9 cellular contexts compared by ENCODE assay signal in the genomic region with DNA sequence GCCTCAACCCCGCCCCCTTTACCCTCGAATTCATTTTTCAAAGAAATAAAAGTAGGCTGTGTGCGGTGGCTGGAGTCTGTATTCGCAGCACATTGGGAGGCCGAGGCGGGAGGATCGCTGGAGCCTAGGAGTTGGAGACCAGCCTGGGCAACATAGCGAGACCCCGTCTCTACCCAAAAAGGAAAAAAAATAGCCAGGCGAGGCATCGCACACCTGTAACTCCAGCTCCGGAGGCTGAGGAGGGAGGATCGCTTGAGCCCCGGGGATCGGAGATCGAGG. TPM values are rescaled to one million over a fixed set of nuclear protein-coding genes. Genes with fewer than 3 reads are reported as not detected.
DNase-seq lines count a peak whose midpoint lies in the region; ATAC-seq and TF ChIP-seq lines count a peak whose summit lies in the region.
"Had no signal": no experiment of that assay in that cellular context is flagged by ENCODE, and none has a peak within 500 bp of the region (broad histone marks: within the 10 kb centered on the region; RNA-seq: fewer than 3 reads in every experiment).

No MANE protein-coding gene starts in this region.

- H3K9ac ChIP-seq in skeletal muscle satellite cell (ENCODE audit: low read depth, low read length), result peak overlapping the region; percentile 57

- DNase-seq in GM23338 (ENCODE audit: low spot score), result no peak
- peak; percentile 33 for DNase-seq in WTC11 (ENCODE audit: low spot score)
- DNase-seq in left ventricle myocardium superior, result peak; percentile 42
- DNase-seq in NCI-H128 (lab: John Stamatoyannopoulos, UW; ENCODE audit: unreplicated experiment), result no peak
- no peak for DNase-seq in NCI-H526 (lab: John Stamatoyannopoulos, UW)
- DNase-seq in HK-2 (ENCODE audit: unreplicated experiment), result no peak
- no peak for DNase-seq in GOT3 (lab: John Stamatoyannopoulos, UW)

- H3K27me3 Mint-ChIP-seq in GM23338 (ENCODE audit: insufficient read depth, low read depth, poor library complexity) (peaks cover 7% of the 10 kb centered on the region), WTC11 (ENCODE audit: low read depth) (no peaks in the 10 kb centered on the region; the same call in 1 of the 2 replicates)

- H3K36me3 ChIP-seq in GM23338 (ENCODE audit: insufficient read depth) (peaks cover 24% of the 10 kb centered on the region), skeletal muscle satellite cell (ENCODE audit: insufficient read depth, low read length) (no peaks in the 10 kb centered on the region)

- ATAC-seq in GM23338 (no peak), WTC11 (no peak; the same call in 1 of the 2 replicates), left ventricle myocardium superior (no peak)

- TF ChIP-seq CTCF in GM23338 (conservative IDR thresholded peaks at IDR 0.05; ENCODE audit: low read depth in 2 of 2) (no peak), WTC11 (IDR thresholded peaks at IDR 0.05) (no peak)

- no peaks in the 10 kb centered on the region; the same call in 1 of the 2 replicates for H4K20me1 ChIP-seq in GM23338 (replicated peaks; ENCODE audit: insufficient read depth)

- H3K27ac Mint-ChIP-seq in GM23338 (peak overlapping the region; percentile 72; the same call in 1 of the 2 replicates), WTC11 (peak overlapping the region; percentile 84)

- peaks cover 26% of the 10 kb centered on the region for H3K79me2 ChIP-seq in GM23338 (replicated peaks; ENCODE audit: insufficient read depth)

- POLR2A ChIA-PET in WTC11 (lab: Charles Lee), result interaction anchor here (0.9 to 1.5 kb wide), 3 partner anchors 13 to 115 kb away, joined by 4 to 7 read pairs (median 6); no protein-coding TSS in a partner anchor

- H2AFZ ChIP-seq in GM23338, result no peak overlapping the region

- intact Hi-C loops in left ventricle myocardium superior (cut with micrococcal nuclease), result loop anchor here (5.0 kb wide), 1 partner anchor 116 kb away; no protein-coding TSS in a partner anchor

- H3K4me1 Mint-ChIP-seq in GM23338 (peaks cover 40% of the 10 kb centered on the region), WTC11 (peaks cover 47% of the 10 kb centered on the region)

- H3K36me3 Mint-ChIP-seq in GM23338 (ENCODE audit: low read depth), result peaks cover 35% of the 10 kb centered on the region
- peaks cover 27% of the 10 kb centered on the region for H3K36me3 Mint-ChIP-seq in WTC11

- H3K4me2 ChIP-seq in GM23338 (peak overlapping the region; percentile 50; the same call in 1 of the 2 replicates), skeletal muscle satellite cell (ENCODE audit: low read length) (peak overlapping the region; percentile 82)

- H3K27me3 ChIP-seq in GM23338 (ENCODE audit: insufficient read depth) (no peaks in the 10 kb centered on the region), skeletal muscle satellite cell (ENCODE audit: control insufficient read depth, insufficient read depth, low read length) (no peaks in the 10 kb centered on the region)

- H3K4me3 Mint-ChIP-seq in GM23338 (peak overlapping the region; percentile 99), WTC11 (peak overlapping the region; percentile 97)

- H3K9me2 ChIP-seq in GM23338 (ENCODE audit: insufficient read depth), result no peaks in the 10 kb centered on the region

- H3K9me3 Mint-ChIP-seq in GM23338, result no peaks in the 10 kb centered on the region
- no peaks in the 10 kb centered on the region for H3K9me3 Mint-ChIP-seq in WTC11

- peaks cover 27% of the 10 kb centered on the region for H3K4me1 ChIP-seq in GM23338 (ENCODE audit: insufficient read depth)
- peaks cover 19% of the 10 kb centered on the region for H3K4me1 ChIP-seq in skeletal muscle satellite cell (ENCODE audit: control insufficient read depth, insufficient read depth, low read length)

- H3K9me3 ChIP-seq in skeletal muscle satellite cell (replicated peaks; ENCODE audit: low read length), result no peaks in the 10 kb centered on the region
- H3K9me3 ChIP-seq: body of pancreas had no signal

- no peak overlapping the region for H3K27ac ChIP-seq in GM23338 (ENCODE audit: low read depth)

- CTCF ChIA-PET in WTC11 (lab: Charles Lee), result interaction anchor here (0.6 to 8.7 kb wide), 19 partner anchors 8 to 305 kb away, joined by 3 to 125 read pairs (median 7); partner anchors contain the start of genes GJD3 and IGFBP4

- H3K4me3 ChIP-seq in GM23338 (peak overlapping the region; percentile 37), skeletal muscle satellite cell (ENCODE audit: low read length) (peak overlapping the region; percentile 71)

- H3F3A ChIP-seq in GM23338 (replicated peaks; ENCODE audit: low read depth), result peaks cover 9% of the 10 kb centered on the region; the same call in 1 of the 2 replicates

TF ChIP-seq in GM23338, 12 proteins besides CTCF, POLR2A, EP300 and RAD21 (continues in another document):
- no peak for TF ChIP-seq NANOG (IDR thresholded peaks at IDR 0.05; ENCODE audit: borderline replicate concordance)
- TF ChIP-seq CREB1 (CRISPR knock-in tag; IDR thresholded peaks at IDR 0.05; ENCODE audit: low read depth), result no peak
- no peak for TF ChIP-seq ZNF331 (CRISPR knock-in tag; IDR thresholded peaks at IDR 0.05; ENCODE audit: low read depth)
- no peak for TF ChIP-seq JUNB (IDR thresholded peaks at IDR 0.05; ENCODE audit: unreplicated experiment)
- no peak for TF ChIP-seq STAT1 (IDR thresholded peaks at IDR 0.05; ENCODE audit: unreplicated experiment)
- TF ChIP-seq EZH2phosphoT487 (IDR thresholded peaks at IDR 0.05; ENCODE audit: unreplicated experiment), result no peak

TF ChIP-seq in WTC11, 78 proteins besides CTCF, POLR2A, EP300 and RAD21:
- TF ChIP-seq, protein P1, sequence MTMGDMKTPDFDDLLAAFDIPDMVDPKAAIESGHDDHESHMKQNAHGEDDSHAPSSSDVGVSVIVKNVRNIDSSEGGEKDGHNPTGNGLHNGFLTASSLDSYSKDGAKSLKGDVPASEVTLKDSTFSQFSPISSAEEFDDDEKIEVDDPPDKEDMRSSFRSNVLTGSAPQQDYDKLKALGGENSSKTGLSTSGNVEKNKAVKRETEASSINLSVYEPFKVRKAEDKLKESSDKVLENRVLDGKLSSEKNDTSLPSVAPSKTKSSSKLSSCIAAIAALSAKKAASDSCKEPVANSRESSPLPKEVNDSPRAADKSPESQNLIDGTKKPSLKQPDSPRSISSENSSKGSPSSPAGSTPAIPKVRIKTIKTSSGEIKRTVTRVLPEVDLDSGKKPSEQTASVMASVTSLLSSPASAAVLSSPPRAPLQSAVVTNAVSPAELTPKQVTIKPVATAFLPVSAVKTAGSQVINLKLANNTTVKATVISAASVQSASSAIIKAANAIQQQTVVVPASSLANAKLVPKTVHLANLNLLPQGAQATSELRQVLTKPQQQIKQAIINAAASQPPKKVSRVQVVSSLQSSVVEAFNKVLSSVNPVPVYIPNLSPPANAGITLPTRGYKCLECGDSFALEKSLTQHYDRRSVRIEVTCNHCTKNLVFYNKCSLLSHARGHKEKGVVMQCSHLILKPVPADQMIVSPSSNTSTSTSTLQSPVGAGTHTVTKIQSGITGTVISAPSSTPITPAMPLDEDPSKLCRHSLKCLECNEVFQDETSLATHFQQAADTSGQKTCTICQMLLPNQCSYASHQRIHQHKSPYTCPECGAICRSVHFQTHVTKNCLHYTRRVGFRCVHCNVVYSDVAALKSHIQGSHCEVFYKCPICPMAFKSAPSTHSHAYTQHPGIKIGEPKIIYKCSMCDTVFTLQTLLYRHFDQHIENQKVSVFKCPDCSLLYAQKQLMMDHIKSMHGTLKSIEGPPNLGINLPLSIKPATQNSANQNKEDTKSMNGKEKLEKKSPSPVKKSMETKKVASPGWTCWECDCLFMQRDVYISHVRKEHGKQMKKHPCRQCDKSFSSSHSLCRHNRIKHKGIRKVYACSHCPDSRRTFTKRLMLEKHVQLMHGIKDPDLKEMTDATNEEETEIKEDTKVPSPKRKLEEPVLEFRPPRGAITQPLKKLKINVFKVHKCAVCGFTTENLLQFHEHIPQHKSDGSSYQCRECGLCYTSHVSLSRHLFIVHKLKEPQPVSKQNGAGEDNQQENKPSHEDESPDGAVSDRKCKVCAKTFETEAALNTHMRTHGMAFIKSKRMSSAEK (CRISPR knock-in tag; IDR thresholded peaks at IDR 0.05; ENCODE audit: borderline replicate concordance), result no peak
- TF ChIP-seq ZNF121 (CRISPR knock-in tag; IDR thresholded peaks at IDR 0.05), result peak; percentile 98

RNA-seq across cellular contexts. Expression of gene TOP2A, which starts 0.7 kb away (rescaled TPM):
- 258 and 263 TPM in 2 replicates for total RNA-seq in GM23338 (2014; rRNA removed; shearing (Covaris generic))
- polyA plus RNA-seq in GM23338 (2016; fragmentation: Nextera tagmentation; extraction: Ambion mirVana), result 442 and 485 TPM in 2 replicates
- total RNA-seq in WTC11 (2021) (273 to 307 TPM (median 292 TPM) in 3 replicates), left ventricle myocardium superior (1.1 TPM)
- 67.4 and 72.3 TPM in 2 replicates for total RNA-seq in skeletal muscle satellite cell (2012; rRNA removed)

RNA-seq across cellular contexts. Expression of gene IGFBP4, which starts 24.9 kb away (rescaled TPM):
- 78.9 and 87.2 TPM in 2 replicates for total RNA-seq in GM23338 (2014; rRNA removed; shearing (Covaris generic))
- polyA plus RNA-seq in GM23338 (2016; fragmentation: Nextera tagmentation; extraction: Ambion mirVana), result 37.6 and 38.7 TPM in 2 replicates
- total RNA-seq in WTC11 (2021), result 155 to 172 TPM (median 162 TPM) in 3 replicates
- total RNA-seq in left ventricle myocardium superior, result 176 TPM
- 193 and 259 TPM in 2 replicates for total RNA-seq in skeletal muscle satellite cell (2012; rRNA removed)

RNA-seq across cellular contexts. Expression of gene GJD3, which starts 53.8 kb away (rescaled TPM):
- 1.4 and 2.8 TPM in 2 replicates for total RNA-seq in GM23338 (2014; rRNA removed; shearing (Covaris generic))
- polyA plus RNA-seq in GM23338 (2016; fragmentation: Nextera tagmentation; extraction: Ambion mirVana), result not detected in 2 replicates
- 1.4 to 2.3 TPM (median 2.0 TPM) in 3 replicates for total RNA-seq in WTC11 (2021)
- total RNA-seq in left ventricle myocardium superior, result 1.2 TPM
- total RNA-seq in skeletal muscle satellite cell (2012; rRNA removed), result 0.22 and 0.25 TPM in 2 replicates

Comparison
In these comparisons a context has a peak if more than half of its experiments do, and no peak if none do; other contexts are left out.
1. DNase-seq: peak in WTC11 (single experiment) and left ventricle myocardium superior (single experiment); none in GM23338 (single experiment), NCI-H128 (single experiment), NCI-H526 (0 of 2), HK-2 (single experiment) and GOT3 (single experiment).
2. RNA of gene TOP2A, which starts 0.7 kb away (total RNA-seq): 273 to 307 TPM in WTC11 and 258 to 263 TPM in GM23338; 1.1 TPM in left ventricle myocardium superior (single experiment); every median in the first group is over 100 times any median in the second.